In the genomic region with DNA sequence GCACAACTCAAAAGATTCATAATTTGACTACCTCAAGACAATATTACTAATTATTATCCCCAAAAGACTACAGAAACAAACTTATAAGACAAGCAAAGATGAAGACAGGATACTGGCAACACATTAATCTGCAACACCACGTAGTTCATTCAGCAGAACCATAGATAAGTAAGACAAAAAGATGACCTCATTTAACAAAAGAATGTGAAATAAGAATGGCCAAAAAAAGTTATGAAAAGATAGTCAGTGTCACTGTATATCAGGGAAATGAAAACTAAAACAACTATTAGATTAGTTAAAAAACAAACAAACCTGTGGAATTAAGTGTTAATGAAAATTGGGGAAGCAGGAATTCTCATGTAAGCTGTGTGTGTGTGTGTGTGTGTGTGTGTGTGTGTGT, we compare ENCODE assay signal across 19 cellular contexts. TPM values are rescaled to one million over a fixed set of nuclear protein-coding genes. Genes with fewer than 3 reads are reported as not detected.
A peak's percentile ranks its signal among the peaks of the same experiment; 100 is the strongest.
DNase-seq lines count a peak whose midpoint lies in the region; ATAC-seq, FAIRE-seq and TF ChIP-seq lines count a peak whose summit lies in the region.
"Had no signal": no experiment of that assay in that cellular context is flagged by ENCODE, and none has a peak within 500 bp of the region (broad histone marks: within the 10 kb centered on the region; RNA-seq: fewer than 3 reads in every experiment).

No MANE protein-coding gene starts in this region.

- H3K4me1 ChIP-seq in HepG2 (ENCODE audit: insufficient read depth, low read length) (no peaks in the 10 kb centered on the region), right lobe of liver (no peaks in the 10 kb centered on the region), HAP-1 (peaks cover 18% of the 10 kb centered on the region)
- H3K4me1 ChIP-seq: BLaER1, Caco-2 had no signal

- no peak overlapping the region for H2AFZ ChIP-seq in HepG2 (ENCODE audit: low read length)

- H4K20me1 ChIP-seq in HepG2 (ENCODE audit: insufficient read depth, low read length), result 0 out of 2 replicates have a peak, but pooled peaks cover 4% of the 10 kb centered on the region

- no peak for TF ChIP-seq POLR2A in HepG2 (IDR thresholded peaks at IDR 0.05; ENCODE audit: insufficient read depth in 1 of 2, low read depth in 2 of 2, low read length in 2 of 2)
- TF ChIP-seq POLR2A in right lobe of liver (IDR thresholded peaks at IDR 0.05), result no peak

- H3K4me3 ChIP-seq in HepG2 (replicated peaks in 1 of 3; ENCODE audit: insufficient read depth in 1 of 3, low read depth in 2 of 3, low read length in 3 of 3) (no peak overlapping the region), right lobe of liver (no peak overlapping the region), choroid plexus epithelial cell (ENCODE audit: low read depth, low read length) (no peak overlapping the region), fibroblast of the aortic adventitia (ENCODE audit: low read depth, low read length) (no peak overlapping the region), HAP-1 (no peak overlapping the region)
- H3K4me3 ChIP-seq: BLaER1 had no signal

- H3K36me3 ChIP-seq in HepG2 (replicated peaks in 1 of 2; ENCODE audit: control insufficient read depth in 1 of 2, insufficient read depth in 2 of 2, low read length in 2 of 2) (peaks cover 1 to 41% of the 10 kb centered on the region in 2 experiments), right lobe of liver (peaks cover 0 to 10% (median 0%) of the 10 kb centered on the region in 4 donors), HAP-1 (replicated peaks) (peaks cover 25% of the 10 kb centered on the region)

- H3K79me2 ChIP-seq in HepG2 (ENCODE audit: insufficient read depth, low read length), result peaks cover 35% of the 10 kb centered on the region

- no peaks in the 10 kb centered on the region for H3K27me3 ChIP-seq in HepG2 (ENCODE audit: control insufficient read depth in 1 of 2, insufficient read depth in 2 of 2, low read length in 2 of 2)
- H3K27me3 ChIP-seq in right lobe of liver, result no peaks in the 10 kb centered on the region
- H3K27me3 ChIP-seq in HAP-1 (ENCODE audit: low read depth), result no peaks in the 10 kb centered on the region
- H3K27me3 ChIP-seq: BLaER1 had no signal

- POLR2A ChIA-PET in HepG2 (lab: Yijun Ruan, JAX), result no interaction called here

- H3K27ac ChIP-seq in HepG2 (ENCODE audit: extremely low read length, insufficient read depth, low read length), result no peak overlapping the region
- H3K27ac ChIP-seq in right lobe of liver, result no peak overlapping the region
- H3K27ac ChIP-seq: 22Rv1, BLaER1, C4-2B had no signal

- DNase-seq in HepG2 (ENCODE audit: low spot score) (no peak), right lobe of liver (no peak), choroid plexus epithelial cell (ENCODE audit: low read depth) (peak; percentile 17), fibroblast of the aortic adventitia (ENCODE audit: low read depth) (peak; percentile 32), omental fat pad (ENCODE audit: low spot score) (no peak), HAP-1 (ENCODE audit: low spot score in 2 of 2) (no peak)
- DNase-seq in stimulated activated CD4-positive, alpha-beta T cell treated with anti-CD3 and anti-CD28 coated beads, Interleukin-4, amount 100 ng/mL, for 24 hours, result no peak
- DNase-seq: Caco-2; CD4-positive, CD25-positive, alpha-beta regulatory T cell; CD8-positive, alpha-beta T cell; DMS153; DND-41; GOT3; H7; HFFc6 had no signal

- TF ChIP-seq EP300 in HepG2 (IDR thresholded peaks at IDR 0.05; ENCODE audit: low read depth in 2 of 2, low read length in 2 of 2), result no peak
- TF ChIP-seq EP300 in HepG2 (CRISPR knock-in tag; IDR thresholded peaks at IDR 0.05; ENCODE audit: borderline replicate concordance), result no peak

- intact Hi-C loops in HepG2 (cut with micrococcal nuclease; ENCODE audit: unreplicated experiment), result no loop called here
- intact Hi-C loops in right lobe of liver (cut with DNase I), result no loop called here

- TF ChIP-seq RAD21 in HepG2 (CRISPR knock-in tag; IDR thresholded peaks at IDR 0.05), result no peak

- no TSS peak for BruUV-seq in HepG2 (replicated peaks; lab: Mats Ljungman, UMichigan)

- no peak overlapping the region for H3K9ac ChIP-seq in HepG2 (ENCODE audit: insufficient read depth, low read depth, low read length)
- H3K9ac ChIP-seq: BLaER1 had no signal

- 98% methylated on average over 1 of the region's 1 CpG for WGBS in HepG2 (ENCODE audit: low lambda C conversion rate)
- 75% methylated on average over 1 of the region's 1 CpG for WGBS in right lobe of liver (ENCODE audit: insufficient coverage, low coverage, low lambda C conversion rate, missing lambda C conversion rate)

- ATAC-seq in HepG2 (no peak), right lobe of liver (no peak), omental fat pad (ENCODE audit: low FRiP score) (no peak)
- ATAC-seq: CD8-positive, alpha-beta T cell; HCT116 had no signal

- TF ChIP-seq CTCF in HepG2 (CRISPR knock-in tag; IDR thresholded peaks at IDR 0.05) (no peak), right lobe of liver (IDR thresholded peaks at IDR 0.05) (no peak), choroid plexus epithelial cell (conservative IDR thresholded peaks at IDR 0.05; ENCODE audit: low read depth, low read length) (no peak), fibroblast of the aortic adventitia (IDR thresholded peaks at IDR 0.05; ENCODE audit: insufficient read depth, low read length) (no peak), omental fat pad (IDR thresholded peaks at IDR 0.05) (no peak)

- no peak overlapping the region for H3K4me2 ChIP-seq in HepG2 (ENCODE audit: low read depth, low read length)
- H3K4me2 ChIP-seq: BLaER1 had no signal

- CTCF ChIA-PET in HepG2 (lab: Yijun Ruan, JAX; ENCODE audit: low intra/inter-chr PET ratio, low total read pairs), result no interaction called here

- in situ Hi-C loops in HepG2 (cut with HindIII; ENCODE audit: extremely low pct_ligation_motif_present, low pct_unique_long_range_greater_than_20kb) (no loop called here), HAP-1 (cut with MboI; ENCODE audit: low sequenced_read_pairs) (no loop called here)

- FAIRE-seq in HepG2 (lab: Jason Lieb, UNC), result no peak

- H3K9me3 ChIP-seq in HepG2 (ENCODE audit: low read length), result no peaks in the 10 kb centered on the region
- H3K9me3 ChIP-seq in right lobe of liver, result no peaks in the 10 kb centered on the region
- no peaks in the 10 kb centered on the region for H3K9me3 ChIP-seq in HAP-1
- H3K9me3 ChIP-seq: BLaER1, Caco-2 had no signal

TF ChIP-seq in HepG2, 621 proteins besides CTCF, POLR2A, EP300 and RAD21:
- no peak for TF ChIP-seq TBP (CRISPR knock-in tag; IDR thresholded peaks at IDR 0.05)
- peak; percentile 88 for TF ChIP-seq ATF7 (IDR thresholded peaks at IDR 0.05)
- TF ChIP-seq ATF7 (CRISPR knock-in tag; IDR thresholded peaks at IDR 0.05), result no peak

RNA-seq across cellular contexts. Expression of a gene that starts 19.4 kb away (rescaled TPM):
- total RNA-seq in HepG2 (2016; rRNA removed; fragmentation: Illumina TruSeq; extraction: Trizol) (149 and 231 TPM in 2 replicates), right lobe of liver (10 to 100 TPM; 18.7 to 61.8 (median 24.9) TPM), fibroblast of the aortic adventitia (ENCODE audit: low replicate concordance) (64.4 and 103 TPM in 2 replicates), omental fat pad (10 to 100 TPM; 29.9 to 59.2 (median 36.1) TPM)
- 39.6 and 43.9 TPM in 2 replicates for total RNA-seq in HepG2 (2016; cell fraction: cytosol; rRNA removed; fragmentation: Illumina TruSeq; extraction: Trizol; ENCODE audit: low read depth)
- total RNA-seq in HepG2 (2016; cell fraction: insoluble cytoplasmic fraction; rRNA removed; fragmentation: Illumina TruSeq; extraction: Trizol), result 153 and 232 TPM in 2 replicates
- 53.1 and 54.7 TPM in 2 replicates for total RNA-seq in HepG2 (2016; cell fraction: membrane; rRNA removed; fragmentation: Illumina TruSeq; extraction: Trizol)
- 116 and 118 TPM in 2 replicates for total RNA-seq in HepG2 (2016; cell fraction: nucleus; rRNA removed; fragmentation: Illumina TruSeq; extraction: Trizol)
- polyA plus RNA-seq in HepG2 (2011; rRNA removed), result 40.8 and 60.6 TPM in 2 replicates
- polyA plus RNA-seq in HepG2 (2011; cell fraction: cytosol; rRNA removed), result 29.9 and 42.7 TPM in 2 replicates
- polyA plus RNA-seq in HepG2 (2011; cell fraction: nucleus; rRNA removed), result 12.9 and 15.9 TPM in 2 replicates
- polyA plus RNA-seq in HepG2 (2012), result 64.5 and 66.6 TPM in 2 replicates
- 24.0 and 25.1 TPM in 2 replicates for polyA plus RNA-seq in HepG2 (2016; cell fraction: cytosol; fragmentation: Illumina TruSeq; extraction: Trizol; ENCODE audit: low read depth)
- polyA plus RNA-seq in HepG2 (2016; cell fraction: insoluble cytoplasmic fraction; fragmentation: Illumina TruSeq; extraction: Trizol; ENCODE audit: low read depth), result 189 and 200 TPM in 2 replicates
- 30.2 and 33.4 TPM in 2 replicates for polyA plus RNA-seq in HepG2 (2016; cell fraction: membrane; fragmentation: Illumina TruSeq; extraction: Trizol; ENCODE audit: low read depth)
- polyA plus RNA-seq in HepG2 (2016; cell fraction: nucleus; fragmentation: Illumina TruSeq; extraction: Trizol; ENCODE audit: insufficient read depth, low read depth), result 70.5 and 71.9 TPM in 2 replicates
- polyA minus RNA-seq in HepG2 (2011; rRNA and poly(A)+ RNA removed; ENCODE audit: low replicate concordance), result 13.9 and 20.3 TPM in 2 replicates
- 25.6 and 31.3 TPM in 2 replicates for polyA minus RNA-seq in HepG2 (2011; cell fraction: cytosol; rRNA and poly(A)+ RNA removed)
- polyA minus RNA-seq in HepG2 (2011; cell fraction: nucleus; rRNA and poly(A)+ RNA removed), result 114 and 131 TPM in 2 replicates

Comparison
In these comparisons a context has a peak if more than half of its experiments do, and no peak if none do; other contexts are left out.
1. DNase-seq: peak in choroid plexus epithelial cell (single experiment) and fibroblast of the aortic adventitia (single experiment); none in HepG2 (single experiment), right lobe of liver (0 of 3), omental fat pad (single experiment), HAP-1 (0 of 2) and stimulated activated CD4-positive, alpha-beta T cell treated with anti-CD3 and anti-CD28 coated beads, Interleukin-4, amount 100 ng/mL, for 24 hours (single experiment).